Comparison of ENCODE assay signal across 22 cellular contexts in the genomic region with DNA sequence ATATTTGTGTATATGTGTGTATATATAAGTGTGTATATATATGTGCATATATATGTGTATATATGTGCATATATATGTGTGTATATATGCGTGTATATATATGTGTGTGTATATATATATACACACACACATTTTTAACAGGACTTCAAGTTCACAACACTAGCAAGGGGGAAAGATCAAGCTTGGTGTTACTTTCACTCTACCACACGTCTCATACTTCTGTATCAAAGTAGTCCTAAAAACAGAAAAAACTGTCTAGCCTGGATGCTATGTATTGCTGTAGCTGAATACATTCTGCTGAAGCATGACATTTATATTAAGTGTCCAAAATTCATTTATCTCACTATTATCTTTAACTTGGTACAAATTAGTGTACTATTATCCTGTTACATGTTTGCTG. TPM values are rescaled to one million over a fixed set of nuclear protein-coding genes. Genes with fewer than 3 reads are reported as not detected.
DNase-seq lines count a peak whose midpoint lies in the region; ATAC-seq and TF ChIP-seq lines count a peak whose summit lies in the region.
"Had no signal": no experiment of that assay in that cellular context is flagged by ENCODE, and none has a peak within 500 bp of the region (broad histone marks: within the 10 kb centered on the region; RNA-seq: fewer than 3 reads in every experiment).

No MANE protein-coding gene starts in this region.

- H3K9me3 ChIP-seq in vagina, result no peaks in the 10 kb centered on the region
- H3K9me3 ChIP-seq: A549, MG63, SJSA1 had no signal

- no peaks in the 10 kb centered on the region for H3K9me3 Mint-ChIP-seq in activated naive CD4-positive, alpha-beta T cell treated with anti-CD3 and anti-CD28 coated beads for 36 hours
- no peaks in the 10 kb centered on the region for H3K9me3 Mint-ChIP-seq in T-cell
- no peaks in the 10 kb centered on the region for H3K9me3 Mint-ChIP-seq in effector memory CD8-positive, alpha-beta T cell

- no peaks in the 10 kb centered on the region for H3K27me3 ChIP-seq in vagina
- H3K27me3 ChIP-seq: MG63, SJSA1 had no signal

- ATAC-seq in T-cell (replicated peaks in 1 of 4), result no peak
- ATAC-seq in effector memory CD8-positive, alpha-beta T cell (replicated peaks), result peak; percentile 40
- ATAC-seq: A549, Right ventricle myocardium inferior had no signal

- H3K4me3 Mint-ChIP-seq in activated naive CD4-positive, alpha-beta T cell treated with anti-CD3 and anti-CD28 coated beads for 36 hours, result no peak overlapping the region
- peak overlapping the region in 1 of 3 donors; percentile 58 for H3K4me3 Mint-ChIP-seq in T-cell
- peak overlapping the region; percentile 17 to 78 for H3K4me3 Mint-ChIP-seq in effector memory CD8-positive, alpha-beta T cell
- H3K4me3 Mint-ChIP-seq: CD14-positive monocyte had no signal

- no peaks in the 10 kb centered on the region for H3K36me3 Mint-ChIP-seq in activated naive CD4-positive, alpha-beta T cell treated with anti-CD3 and anti-CD28 coated beads for 36 hours (ENCODE audit: low read depth)
- H3K36me3 Mint-ChIP-seq in T-cell, result no peaks in the 10 kb centered on the region
- H3K36me3 Mint-ChIP-seq in effector memory CD8-positive, alpha-beta T cell (ENCODE audit: insufficient read depth), result no peaks in the 10 kb centered on the region
- H3K36me3 Mint-ChIP-seq: CD14-positive monocyte had no signal

- peak overlapping the region; percentile 3 for H3K27ac Mint-ChIP-seq in activated naive CD4-positive, alpha-beta T cell treated with anti-CD3 and anti-CD28 coated beads for 36 hours
- peak overlapping the region; percentile 83 to 88 for H3K27ac Mint-ChIP-seq in T-cell
- H3K27ac Mint-ChIP-seq in effector memory CD8-positive, alpha-beta T cell, result peak overlapping the region in 1 of 2 donors; percentile 79

- CTCF ChIA-PET in activated naive CD4-positive, alpha-beta T cell treated with anti-CD3 and anti-CD28 coated beads for 36 hours (lab: Charles Lee), result interaction anchor here (1.0 kb wide), 1 partner anchor 12 kb away, joined by 3 read pairs; no protein-coding TSS in a partner anchor
- CTCF ChIA-PET in T-cell (lab: Charles Lee), result no interaction called here

- no peak for DNase-seq in activated naive CD4-positive, alpha-beta T cell treated with anti-CD3 and anti-CD28 coated beads for 36 hours
- DNase-seq in activated naive CD4-positive, alpha-beta T cell treated with Interleukin-2 at 50 U/mL for 16 hours, result no peak
- DNase-seq in T-cell, result no peak
- no peak for DNase-seq in effector memory CD8-positive, alpha-beta T cell
- DNase-seq in H4 (ENCODE audit: low spot score), result no peak
- no peak for DNase-seq in vagina (ENCODE audit: extremely low spot score in 2 of 2)
- DNase-seq in activated CD4-positive, alpha-beta T cell treated with anti-CD3 and anti-CD28 coated beads for 48 hours, result no peak
- DNase-seq: COR-L47, DMS79, Kasumi-1, MG63, NCI-H1417 treated with DMSO at 0.1 percent for 48 hours, NCI-H187, NCI-H446, NCI-H526, OCI-M1 had no signal

- no peak for TF ChIP-seq CTCF in vagina (IDR thresholded peaks at IDR 0.05)

- H3K4me3 ChIP-seq in vagina, result no peak overlapping the region
- H3K4me3 ChIP-seq: A549, MG63, SJSA1 had no signal

- no peak for TF ChIP-seq POLR2A in vagina (IDR thresholded peaks at IDR 0.05)

- no peaks in the 10 kb centered on the region for H3K27me3 Mint-ChIP-seq in activated naive CD4-positive, alpha-beta T cell treated with anti-CD3 and anti-CD28 coated beads for 36 hours (ENCODE audit: low read depth)
- H3K27me3 Mint-ChIP-seq in T-cell, result no peaks in the 10 kb centered on the region
- no peaks in the 10 kb centered on the region for H3K27me3 Mint-ChIP-seq in effector memory CD8-positive, alpha-beta T cell
- H3K27me3 Mint-ChIP-seq: B cell had no signal

- intact Hi-C loops in activated naive CD4-positive, alpha-beta T cell treated with anti-CD3 and anti-CD28 coated beads for 36 hours (cut with micrococcal nuclease), result no loop called here
- intact Hi-C loops in vagina (cut with DNase I), result no loop called here

- H3K4me1 ChIP-seq in vagina, result peaks cover 6% of the 10 kb centered on the region
- H3K4me1 ChIP-seq: A549, SJSA1 had no signal

- no peak overlapping the region for H3K27ac ChIP-seq in vagina
- H3K27ac ChIP-seq: A549, SJSA1 had no signal

- peaks cover 74% of the 10 kb centered on the region for H3K4me1 Mint-ChIP-seq in activated naive CD4-positive, alpha-beta T cell treated with anti-CD3 and anti-CD28 coated beads for 36 hours (ENCODE audit: low read depth)
- peaks cover 75 to 80% (median 79%) of the 10 kb centered on the region in 3 donors for H3K4me1 Mint-ChIP-seq in T-cell
- H3K4me1 Mint-ChIP-seq in effector memory CD8-positive, alpha-beta T cell (ENCODE audit: low read depth in 2 of 2), result peaks cover 42 to 67% of the 10 kb centered on the region in 2 donors

- no peaks in the 10 kb centered on the region for H3K36me3 ChIP-seq in vagina
- H3K36me3 ChIP-seq: MG63, SJSA1 had no signal

- POLR2A ChIA-PET in T-cell (lab: Charles Lee), result interaction anchor here in 1 of 2 donors (0.5 to 1.0 kb wide), 4 partner anchors 14 to 121 kb away, joined by 3 to 6 read pairs (median 4); no protein-coding TSS in a partner anchor

RNA-seq across cellular contexts. Expression of a gene that starts 17.9 kb away (rescaled TPM):
- not detected for total RNA-seq in activated naive CD4-positive, alpha-beta T cell treated with anti-CD3 and anti-CD28 coated beads for 36 hours
- total RNA-seq in T-cell (not detected), vagina (not detected)
- total RNA-seq in H4 (2014; rRNA removed; shearing (Covaris generic)), result not detected in 2 replicates
- total RNA-seq: B cell, H1, Right ventricle myocardium inferior, SJSA1 had no signal
